1 cellular context compared by ENCODE assay signal in the genomic region with DNA sequence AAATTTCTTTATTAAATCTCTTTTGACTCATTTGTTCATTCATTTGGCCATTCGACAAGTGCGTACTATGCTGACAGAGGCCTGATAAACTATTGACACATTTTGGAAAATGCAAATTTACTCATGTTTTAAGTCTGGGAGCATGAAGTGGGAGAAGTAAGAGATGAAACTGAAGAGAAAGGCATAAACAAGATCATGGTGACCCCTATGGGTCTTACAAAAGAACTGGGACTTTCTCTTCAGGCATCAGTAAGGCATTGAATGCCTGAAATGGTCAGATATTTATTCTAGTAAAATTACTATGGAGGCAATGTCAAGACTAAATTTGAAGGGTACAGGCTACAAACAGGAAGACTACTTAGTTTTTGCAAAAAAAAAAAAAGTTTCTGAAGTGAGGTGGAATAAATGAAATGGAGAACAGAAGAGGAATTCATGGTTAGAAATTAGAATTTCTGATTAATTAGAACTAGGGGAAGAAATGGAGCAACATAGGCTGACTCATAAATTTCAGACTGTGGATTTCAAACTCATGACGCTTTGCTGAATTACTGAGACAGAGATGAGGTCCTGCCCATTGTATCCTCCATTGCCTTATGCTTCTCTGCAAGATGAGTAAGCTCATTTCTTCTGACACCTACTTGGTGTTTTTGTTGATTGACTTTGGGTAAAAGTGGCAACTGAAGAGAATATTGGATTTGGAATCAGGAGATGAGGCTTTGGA.
TF ChIP-seq lines count a peak whose summit lies in the region.

No MANE protein-coding gene starts in this region.

TF ChIP-seq in HEK293, 187 proteins besides CTCF, POLR2A, EP300 and RAD21 (continued from another document):
- TF ChIP-seq, protein P1, sequence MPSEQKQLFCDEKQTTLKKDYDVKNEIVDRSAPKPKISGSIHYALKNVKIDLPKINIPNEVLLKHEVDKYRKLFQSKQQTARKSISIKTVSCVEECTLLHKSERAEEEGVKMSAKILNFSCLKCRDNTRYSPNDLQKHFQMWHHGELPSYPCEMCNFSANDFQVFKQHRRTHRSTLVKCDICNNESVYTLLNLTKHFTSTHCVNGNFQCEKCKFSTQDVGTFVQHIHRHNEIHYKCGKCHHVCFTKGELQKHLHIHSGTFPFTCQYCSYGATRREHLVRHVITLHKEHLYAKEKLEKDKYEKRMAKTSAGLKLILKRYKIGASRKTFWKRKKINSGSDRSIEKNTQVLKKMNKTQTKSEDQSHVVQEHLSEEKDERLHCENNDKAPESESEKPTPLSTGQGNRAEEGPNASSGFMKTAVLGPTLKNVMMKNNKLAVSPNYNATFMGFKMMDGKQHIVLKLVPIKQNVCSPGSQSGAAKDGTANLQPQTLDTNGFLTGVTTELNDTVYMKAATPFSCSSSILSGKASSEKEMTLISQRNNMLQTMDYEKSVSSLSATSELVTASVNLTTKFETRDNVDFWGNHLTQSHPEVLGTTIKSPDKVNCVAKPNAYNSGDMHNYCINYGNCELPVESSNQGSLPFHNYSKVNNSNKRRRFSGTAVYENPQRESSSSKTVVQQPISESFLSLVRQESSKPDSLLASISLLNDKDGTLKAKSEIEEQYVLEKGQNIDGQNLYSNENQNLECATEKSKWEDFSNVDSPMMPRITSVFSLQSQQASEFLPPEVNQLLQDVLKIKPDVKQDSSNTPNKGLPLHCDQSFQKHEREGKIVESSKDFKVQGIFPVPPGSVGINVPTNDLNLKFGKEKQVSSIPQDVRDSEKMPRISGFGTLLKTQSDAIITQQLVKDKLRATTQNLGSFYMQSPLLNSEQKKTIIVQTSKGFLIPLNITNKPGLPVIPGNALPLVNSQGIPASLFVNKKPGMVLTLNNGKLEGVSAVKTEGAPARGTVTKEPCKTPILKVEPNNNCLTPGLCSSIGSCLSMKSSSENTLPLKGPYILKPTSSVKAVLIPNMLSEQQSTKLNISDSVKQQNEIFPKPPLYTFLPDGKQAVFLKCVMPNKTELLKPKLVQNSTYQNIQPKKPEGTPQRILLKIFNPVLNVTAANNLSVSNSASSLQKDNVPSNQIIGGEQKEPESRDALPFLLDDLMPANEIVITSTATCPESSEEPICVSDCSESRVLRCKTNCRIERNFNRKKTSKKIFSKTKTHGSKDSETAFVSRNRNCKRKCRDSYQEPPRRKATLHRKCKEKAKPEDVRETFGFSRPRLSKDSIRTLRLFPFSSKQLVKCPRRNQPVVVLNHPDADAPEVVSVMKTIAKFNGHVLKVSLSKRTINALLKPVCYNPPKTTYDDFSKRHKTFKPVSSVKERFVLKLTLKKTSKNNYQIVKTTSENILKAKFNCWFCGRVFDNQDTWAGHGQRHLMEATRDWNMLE (tag by site-specific recombination; conservative IDR thresholded peaks at IDR 0.05; ENCODE audit: low read depth): no peak
- TF ChIP-seq, protein P2, sequence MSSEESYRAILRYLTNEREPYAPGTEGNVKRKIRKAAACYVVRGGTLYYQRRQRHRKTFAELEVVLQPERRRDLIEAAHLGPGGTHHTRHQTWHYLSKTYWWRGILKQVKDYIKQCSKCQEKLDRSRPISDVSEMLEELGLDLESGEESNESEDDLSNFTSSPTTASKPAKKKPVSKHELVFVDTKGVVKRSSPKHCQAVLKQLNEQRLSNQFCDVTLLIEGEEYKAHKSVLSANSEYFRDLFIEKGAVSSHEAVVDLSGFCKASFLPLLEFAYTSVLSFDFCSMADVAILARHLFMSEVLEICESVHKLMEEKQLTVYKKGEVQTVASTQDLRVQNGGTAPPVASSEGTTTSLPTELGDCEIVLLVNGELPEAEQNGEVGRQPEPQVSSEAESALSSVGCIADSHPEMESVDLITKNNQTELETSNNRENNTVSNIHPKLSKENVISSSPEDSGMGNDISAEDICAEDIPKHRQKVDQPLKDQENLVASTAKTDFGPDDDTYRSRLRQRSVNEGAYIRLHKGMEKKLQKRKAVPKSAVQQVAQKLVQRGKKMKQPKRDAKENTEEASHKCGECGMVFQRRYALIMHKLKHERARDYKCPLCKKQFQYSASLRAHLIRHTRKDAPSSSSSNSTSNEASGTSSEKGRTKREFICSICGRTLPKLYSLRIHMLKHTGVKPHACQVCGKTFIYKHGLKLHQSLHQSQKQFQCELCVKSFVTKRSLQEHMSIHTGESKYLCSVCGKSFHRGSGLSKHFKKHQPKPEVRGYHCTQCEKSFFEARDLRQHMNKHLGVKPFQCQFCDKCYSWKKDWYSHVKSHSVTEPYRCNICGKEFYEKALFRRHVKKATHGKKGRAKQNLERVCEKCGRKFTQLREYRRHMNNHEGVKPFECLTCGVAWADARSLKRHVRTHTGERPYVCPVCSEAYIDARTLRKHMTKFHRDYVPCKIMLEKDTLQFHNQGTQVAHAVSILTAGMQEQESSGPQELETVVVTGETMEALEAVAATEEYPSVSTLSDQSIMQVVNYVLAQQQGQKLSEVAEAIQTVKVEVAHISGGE (tag by site-specific recombination; conservative IDR thresholded peaks at IDR 0.05; ENCODE audit: low read depth): no peak
- TF ChIP-seq, protein P3, sequence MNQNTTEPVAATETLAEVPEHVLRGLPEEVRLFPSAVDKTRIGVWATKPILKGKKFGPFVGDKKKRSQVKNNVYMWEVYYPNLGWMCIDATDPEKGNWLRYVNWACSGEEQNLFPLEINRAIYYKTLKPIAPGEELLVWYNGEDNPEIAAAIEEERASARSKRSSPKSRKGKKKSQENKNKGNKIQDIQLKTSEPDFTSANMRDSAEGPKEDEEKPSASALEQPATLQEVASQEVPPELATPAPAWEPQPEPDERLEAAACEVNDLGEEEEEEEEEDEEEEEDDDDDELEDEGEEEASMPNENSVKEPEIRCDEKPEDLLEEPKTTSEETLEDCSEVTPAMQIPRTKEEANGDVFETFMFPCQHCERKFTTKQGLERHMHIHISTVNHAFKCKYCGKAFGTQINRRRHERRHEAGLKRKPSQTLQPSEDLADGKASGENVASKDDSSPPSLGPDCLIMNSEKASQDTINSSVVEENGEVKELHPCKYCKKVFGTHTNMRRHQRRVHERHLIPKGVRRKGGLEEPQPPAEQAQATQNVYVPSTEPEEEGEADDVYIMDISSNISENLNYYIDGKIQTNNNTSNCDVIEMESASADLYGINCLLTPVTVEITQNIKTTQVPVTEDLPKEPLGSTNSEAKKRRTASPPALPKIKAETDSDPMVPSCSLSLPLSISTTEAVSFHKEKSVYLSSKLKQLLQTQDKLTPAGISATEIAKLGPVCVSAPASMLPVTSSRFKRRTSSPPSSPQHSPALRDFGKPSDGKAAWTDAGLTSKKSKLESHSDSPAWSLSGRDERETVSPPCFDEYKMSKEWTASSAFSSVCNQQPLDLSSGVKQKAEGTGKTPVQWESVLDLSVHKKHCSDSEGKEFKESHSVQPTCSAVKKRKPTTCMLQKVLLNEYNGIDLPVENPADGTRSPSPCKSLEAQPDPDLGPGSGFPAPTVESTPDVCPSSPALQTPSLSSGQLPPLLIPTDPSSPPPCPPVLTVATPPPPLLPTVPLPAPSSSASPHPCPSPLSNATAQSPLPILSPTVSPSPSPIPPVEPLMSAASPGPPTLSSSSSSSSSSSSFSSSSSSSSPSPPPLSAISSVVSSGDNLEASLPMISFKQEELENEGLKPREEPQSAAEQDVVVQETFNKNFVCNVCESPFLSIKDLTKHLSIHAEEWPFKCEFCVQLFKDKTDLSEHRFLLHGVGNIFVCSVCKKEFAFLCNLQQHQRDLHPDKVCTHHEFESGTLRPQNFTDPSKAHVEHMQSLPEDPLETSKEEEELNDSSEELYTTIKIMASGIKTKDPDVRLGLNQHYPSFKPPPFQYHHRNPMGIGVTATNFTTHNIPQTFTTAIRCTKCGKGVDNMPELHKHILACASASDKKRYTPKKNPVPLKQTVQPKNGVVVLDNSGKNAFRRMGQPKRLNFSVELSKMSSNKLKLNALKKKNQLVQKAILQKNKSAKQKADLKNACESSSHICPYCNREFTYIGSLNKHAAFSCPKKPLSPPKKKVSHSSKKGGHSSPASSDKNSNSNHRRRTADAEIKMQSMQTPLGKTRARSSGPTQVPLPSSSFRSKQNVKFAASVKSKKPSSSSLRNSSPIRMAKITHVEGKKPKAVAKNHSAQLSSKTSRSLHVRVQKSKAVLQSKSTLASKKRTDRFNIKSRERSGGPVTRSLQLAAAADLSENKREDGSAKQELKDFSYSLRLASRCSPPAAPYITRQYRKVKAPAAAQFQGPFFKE (tag by site-specific recombination; IDR thresholded peaks at IDR 0.05; ENCODE audit: borderline replicate concordance): no peak
- TF ChIP-seq, protein P4, sequence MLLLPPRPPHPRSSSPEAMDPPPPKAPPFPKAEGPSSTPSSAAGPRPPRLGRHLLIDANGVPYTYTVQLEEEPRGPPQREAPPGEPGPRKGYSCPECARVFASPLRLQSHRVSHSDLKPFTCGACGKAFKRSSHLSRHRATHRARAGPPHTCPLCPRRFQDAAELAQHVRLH (tag by site-specific recombination; IDR thresholded peaks at IDR 0.05): no peak
- TF ChIP-seq, protein P5, sequence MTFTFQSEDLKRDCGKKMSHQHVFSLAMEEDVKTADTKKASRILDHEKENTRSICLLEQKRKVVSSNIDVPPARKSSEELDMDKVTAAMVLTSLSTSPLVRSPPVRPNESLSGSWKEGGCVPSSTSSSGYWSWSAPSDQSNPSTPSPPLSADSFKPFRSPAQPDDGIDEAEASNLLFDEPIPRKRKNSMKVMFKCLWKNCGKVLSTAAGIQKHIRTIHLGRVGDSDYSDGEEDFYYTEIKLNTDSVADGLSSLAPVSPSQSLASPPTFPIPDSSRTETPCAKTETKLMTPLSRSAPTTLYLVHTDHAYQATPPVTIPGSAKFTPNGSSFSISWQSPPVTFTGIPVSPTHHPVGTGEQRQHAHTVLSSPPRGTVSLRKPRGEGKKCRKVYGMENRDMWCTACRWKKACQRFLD (tag by site-specific recombination; IDR thresholded peaks at IDR 0.05): no peak
- TF ChIP-seq ZNF585B (tag by site-specific recombination; IDR thresholded peaks at IDR 0.05): no peak
- TF ChIP-seq HOXD13 (CRISPR knock-in tag; IDR thresholded peaks at IDR 0.05; ENCODE audit: borderline replicate concordance): no peak
- TF ChIP-seq ZBTB8A (tag by site-specific recombination; IDR thresholded peaks at IDR 0.05): no peak
- TF ChIP-seq ZNF660 (tag by site-specific recombination; IDR thresholded peaks at IDR 0.05): no peak
TF ChIP-seq in HEK293: peak in this region for 0.
